In the genomic region with DNA sequence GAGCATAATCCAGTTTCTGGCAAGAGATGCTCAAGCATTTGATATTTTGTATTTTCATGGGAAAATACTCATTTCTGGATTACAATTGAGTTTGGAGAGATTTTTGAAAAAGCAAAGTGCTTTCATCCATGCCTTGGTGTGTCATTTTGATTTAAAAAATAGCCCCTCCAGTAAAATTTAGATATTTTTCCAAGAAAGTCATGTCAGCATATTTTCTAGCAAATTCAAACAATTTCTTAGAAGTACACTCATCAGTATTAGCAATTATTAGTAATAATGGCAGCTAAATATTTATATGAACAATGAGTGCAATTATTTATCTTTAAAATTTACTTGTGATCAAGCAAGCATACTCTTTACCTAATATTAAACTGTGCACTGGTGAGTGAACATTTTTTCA, we compare ENCODE assay signal across 11 cellular contexts.
"Had no signal": no experiment of that assay in that cellular context is flagged by ENCODE, and none has a peak within 500 bp of the region (broad histone marks: within the 10 kb centered on the region; RNA-seq: fewer than 3 reads in every experiment).

No MANE protein-coding gene starts in this region.

- H2AFZ ChIP-seq: GM23248, GM23338 had no signal

- DNase-seq: GM23248, GOT3, H7, H9, HCEC 1CT, HFFc6 had no signal

- H3K27ac ChIP-seq: GM23248 had no signal

- H3K9ac ChIP-seq: GM23248 had no signal

- H3K36me3 ChIP-seq: HAP-1 had no signal

- H3K9me3 ChIP-seq: HAP-1 had no signal

- FAIRE-seq: H1, H54 had no signal

- H3K4me3 ChIP-seq: GM23248, GM23338, HAP-1 had no signal

- ATAC-seq: GM23338, HCT116 had no signal

- H3K4me2 ChIP-seq: GM23338 had no signal
